Comparison of ENCODE assay signal across 22 cellular contexts in genomic region chr17:60304502-60304901, GRCh38.
"Had no signal": no experiment of that assay in that cellular context is flagged by ENCODE, and none has a peak within 500 bp of the region (broad histone marks: within the 10 kb centered on the region; RNA-seq: fewer than 3 reads in every experiment).

No MANE protein-coding gene starts in this region.

- FAIRE-seq: endothelial cell of umbilical vein had no signal

- ATAC-seq: gastroesophageal sphincter had no signal

- H3K4me1 ChIP-seq: parathyroid adenoma, testis, uterus had no signal

- DNase-seq: activated CD4-positive, CD25-positive, alpha-beta regulatory T cell treated with anti-CD3 and anti-CD28 coated beads, Interleukin-2, amount 50 U/mL, for 72 hours; activated CD8-positive, alpha-beta memory T cell treated with anti-CD3 and anti-CD28 coated beads, Interleukin-2, amount 50 U/mL, for 48 hours; activated gamma-delta T cell; activated T-cell treated with anti-CD3 and anti-CD28 coated beads, Interleukin-2, amount 50 U/mL, for 24 hours; amniotic stem cell; brain microvascular endothelial cell; cortex of kidney; left ventricle myocardium superior; psoas muscle; stimulated activated naive CD4-positive, alpha-beta T cell treated with Interleukin-2 at 50 U/mL for 16 hours; T1000; testis; transverse colon; uterus had no signal

- H3K27ac ChIP-seq: brain microvascular endothelial cell, gastroesophageal sphincter, hepatocyte, parathyroid adenoma, psoas muscle, testis, uterus had no signal

- H3K9me3 ChIP-seq: gastroesophageal sphincter, psoas muscle, testis, transverse colon, uterus had no signal

- H3K4me3 Mint-ChIP-seq: activated CD4-positive, alpha-beta memory T cell treated with anti-CD3 and anti-CD28 coated beads for 36 hours; activated naive CD4-positive, alpha-beta T cell treated with anti-CD3 and anti-CD28 coated beads, Interleukin-2, amount 10 ng/mL, durations not matched to agents 7 days and 5 days had no signal

- H3K4me3 ChIP-seq: gastroesophageal sphincter, hepatocyte, psoas muscle, testis, transverse colon, uterus had no signal

- H3K27me3 Mint-ChIP-seq: activated CD4-positive, alpha-beta memory T cell treated with anti-CD3 and anti-CD28 coated beads for 36 hours; activated CD4-positive, alpha-beta T cell treated with anti-CD3 and anti-CD28 coated beads, Interleukin-2, amount 10 ng/mL, durations not matched to agents 24 days and 14 days; activated naive CD4-positive, alpha-beta T cell treated with anti-CD3 and anti-CD28 coated beads, Interleukin-2, amount 10 ng/mL, durations not matched to agents 7 days and 5 days; activated T-cell treated with anti-CD3 and anti-CD28 coated beads, Interleukin-2, amount 50 U/mL, for 24 hours; naive B cell had no signal

- H3K9me3 Mint-ChIP-seq: activated CD4-positive, alpha-beta memory T cell treated with anti-CD3 and anti-CD28 coated beads for 36 hours; activated T-cell treated with anti-CD3 and anti-CD28 coated beads, Interleukin-2, amount 50 U/mL, for 24 hours had no signal

- H3K27ac Mint-ChIP-seq: activated CD4-positive, alpha-beta memory T cell treated with anti-CD3 and anti-CD28 coated beads for 36 hours had no signal

- H3K27me3 ChIP-seq: brain microvascular endothelial cell, gastroesophageal sphincter, hepatocyte, testis, transverse colon, uterus had no signal

- H3K36me3 ChIP-seq: brain microvascular endothelial cell, transverse colon, uterus had no signal
